Comparison of ENCODE assay signal across 23 cellular contexts in genomic region chr1:198350456-198350855, GRCh38.
A peak's percentile ranks its signal among the peaks of the same experiment; 100 is the strongest.
DNase-seq lines count a peak whose midpoint lies in the region; ATAC-seq and TF ChIP-seq lines count a peak whose summit lies in the region.
"Had no signal": no experiment of that assay in that cellular context is flagged by ENCODE, and none has a peak within 500 bp of the region (broad histone marks: within the 10 kb centered on the region; RNA-seq: fewer than 3 reads in every experiment).

No MANE protein-coding gene starts in this region.

- no TSS peak for BruUV-seq in PC-9 (replicated peaks; lab: Mats Ljungman, UMichigan)

- no peak overlapping the region for H3K4me3 ChIP-seq in PC-9

- H3F3A ChIP-seq in PC-9 (ENCODE audit: insufficient read depth, low read depth): no peaks in the 10 kb centered on the region

- H3K27ac ChIP-seq in C4-2B (no peak overlapping the region), PC-9 (no peak overlapping the region), foreskin keratinocyte (no peak overlapping the region), caudate nucleus (ENCODE audit: low read depth, low read length) (no peak overlapping the region)
- H3K27ac ChIP-seq: parathyroid adenoma had no signal

- H3K79me2 ChIP-seq in PC-9 (ENCODE audit: low read depth): no peaks in the 10 kb centered on the region
- H3K79me2 ChIP-seq: parathyroid adenoma had no signal

- CTCF ChIA-PET in PC-9 (lab: Charles Lee): no interaction called here

- no peaks in the 10 kb centered on the region for H4K20me1 ChIP-seq in PC-9 (ENCODE audit: insufficient read depth)

- in situ Hi-C loops in GM13977 (cut with MboI; ENCODE audit: low pct_unique_long_range_greater_than_20kb, low sequenced_read_pairs, unreplicated experiment): no loop called here

- DNase-seq in GM13977 (ENCODE audit: low spot score): no peak
- no peak for DNase-seq in PC-9
- no peak for DNase-seq in foreskin keratinocyte
- DNase-seq in caudate nucleus (lab: John Stamatoyannopoulos, UW): no peak
- DNase-seq: activated CD4-positive, alpha-beta T cell treated with anti-CD3 and anti-CD28 coated beads, Interleukin-2, amount 50 U/mL, for 4 hours; activated CD4-positive, CD25-positive, alpha-beta regulatory T cell; activated naive CD8-positive, alpha-beta T cell treated with anti-CD3 and anti-CD28 coated beads, Interleukin-2, amount 10 ng/mL, durations not matched to agents 7 days and 5 days; CD4-positive, alpha-beta memory T cell; cerebellar nuclear complex; foreskin fibroblast; GOT3; Karpas-422; NCI-H1092 treated with DMSO at 0.1 percent for 48 hours; NCI-H1930; NCI-H2227 treated with DMSO at 0.1 percent for 48 hours; NCI-H69; right cardiac atrium; stimulated activated naive CD4-positive, alpha-beta T cell treated with Interleukin-2 at 50 U/mL for 16 hours had no signal

- H3K36me3 ChIP-seq in PC-9 (ENCODE audit: low read depth): no peaks in the 10 kb centered on the region

- H3K9me2 ChIP-seq in PC-9 (ENCODE audit: insufficient read depth): 0 out of 2 replicates have a peak, but pooled peaks cover 5% of the 10 kb centered on the region

- no peaks in the 10 kb centered on the region for H3K9me3 ChIP-seq in PC-9 (ENCODE audit: insufficient read depth, low read depth)

- intact Hi-C loops in PC-9 (cut with micrococcal nuclease; ENCODE audit: unreplicated experiment): no loop called here

- ATAC-seq in foreskin keratinocyte (no peak), HG02588 (IDR thresholded peaks at IDR 0.05; ENCODE audit: unreplicated experiment) (no peak), GM21529 (IDR thresholded peaks at IDR 0.05; ENCODE audit: unreplicated experiment) (no peak)
- ATAC-seq: natural killer cell treated with Interleukin-12 subunit alpha and Interleukin-12 subunit beta and Interleukin-15 and Interleukin-18, amount 100 ng/mL, for 72 hours; right cardiac atrium had no signal

- TF ChIP-seq CTCF in C4-2B (conservative IDR thresholded peaks at IDR 0.05) (peak; percentile 31), GM13977 (IDR thresholded peaks at IDR 0.05; ENCODE audit: extremely low read depth, insufficient read depth, missing control alignments) (peak; percentile 13), PC-9 (conservative IDR thresholded peaks at IDR 0.05) (0 out of 2 replicates have a peak, but pooled peaks have one; percentile 27), foreskin keratinocyte (conservative IDR thresholded peaks at IDR 0.05) (peak; percentile 39)

- H2AFZ ChIP-seq in PC-9: no peak overlapping the region
- H2AFZ ChIP-seq: parathyroid adenoma had no signal

- H3K27me3 ChIP-seq in PC-9 (ENCODE audit: insufficient read depth, low read depth): no peaks in the 10 kb centered on the region
- H3K27me3 ChIP-seq in foreskin keratinocyte: no peaks in the 10 kb centered on the region

- no peaks in the 10 kb centered on the region for H3K4me1 ChIP-seq in PC-9 (replicated peaks; ENCODE audit: insufficient read depth)
- no peaks in the 10 kb centered on the region for H3K4me1 ChIP-seq in foreskin keratinocyte
- H3K4me1 ChIP-seq: parathyroid adenoma had no signal

- no peak overlapping the region for H3K4me2 ChIP-seq in PC-9

- POLR2A ChIA-PET in PC-9 (lab: Charles Lee; ENCODE audit: unreplicated experiment): no interaction called here
